13 cellular contexts compared by ENCODE assay signal in genomic region chr20:9172908-9173307, GRCh38.
DNase-seq lines count a peak whose midpoint lies in the region; ATAC-seq and TF ChIP-seq lines count a peak whose summit lies in the region.
"Had no signal": no experiment of that assay in that cellular context is flagged by ENCODE, and none has a peak within 500 bp of the region (broad histone marks: within the 10 kb centered on the region; RNA-seq: fewer than 3 reads in every experiment).

No MANE protein-coding gene starts in this region.

- H3K27ac ChIP-seq in IMR-90 (ENCODE audit: insufficient read depth, low read length) = no peak overlapping the region
- H3K27ac ChIP-seq in brain microvascular endothelial cell = no peak overlapping the region
- H3K27ac ChIP-seq: vagina had no signal

- no peak overlapping the region for H2AK5ac ChIP-seq in IMR-90 (ENCODE audit: low read depth, low read length)

- peak; percentile 33 for DNase-seq in BE2C
- no peak for DNase-seq in IMR-90
- DNase-seq in brain microvascular endothelial cell = no peak
- DNase-seq in iris pigment epithelial cell (ENCODE audit: low read depth) = peak; percentile 10
- DNase-seq in NOMO-1 treated with DMSO at 0.1 percent for 48 hours (lab: John Stamatoyannopoulos, UW; ENCODE audit: unreplicated experiment) = no peak
- DNase-seq in NCI-H146 treated with DMSO at 0.1 percent for 48 hours (lab: John Stamatoyannopoulos, UW; ENCODE audit: unreplicated experiment) = no peak
- no peak for DNase-seq in left colon
- DNase-seq: activated CD8-positive, alpha-beta T cell treated with anti-CD3 and anti-CD28 coated beads for 36 hours had no signal

- peaks cover 33 to 66% of the 10 kb centered on the region in 2 experiments for H3K79me1 ChIP-seq in IMR-90 (ENCODE audit: low read depth in 1 of 2, low read length in 2 of 2)

- H3K4ac ChIP-seq in IMR-90 (ENCODE audit: low read depth, low read length) = no peak overlapping the region

- H3K4me1 ChIP-seq in BE2C (peaks cover 35% of the 10 kb centered on the region), IMR-90 (ENCODE audit: control insufficient read depth, insufficient read depth, low read length) (no peaks in the 10 kb centered on the region; the same call in 1 of the 2 replicates)
- H3K4me1 ChIP-seq: vagina had no signal

- no peak overlapping the region for H2AFZ ChIP-seq in IMR-90 (replicated peaks; ENCODE audit: low read length, poor library complexity)

- H3K9me3 ChIP-seq in BE2C = no peaks in the 10 kb centered on the region
- H3K9me3 ChIP-seq in IMR-90 (ENCODE audit: control insufficient read depth, insufficient read depth, low read length) = no peaks in the 10 kb centered on the region
- H3K9me3 ChIP-seq: vagina had no signal

- TF ChIP-seq POLR2A in IMR-90 (IDR thresholded peaks at IDR 0.05; ENCODE audit: low read depth, low read length) = no peak

- H4K20me1 ChIP-seq in IMR-90 (ENCODE audit: insufficient read depth, low read length) = peaks cover 9% of the 10 kb centered on the region; the same call in 1 of the 2 replicates

- H3K9ac ChIP-seq in IMR-90 (ENCODE audit: low read depth, low read length) = no peak overlapping the region

- no peak overlapping the region for H4K91ac ChIP-seq in IMR-90 (ENCODE audit: insufficient read depth, low read depth, low read length)

- no peak overlapping the region for H3K4me3 ChIP-seq in BE2C (ENCODE audit: low read depth, low read length)
- no peak overlapping the region for H3K4me3 ChIP-seq in IMR-90 (ENCODE audit: insufficient read depth, low read depth, low read length)
- H3K4me3 ChIP-seq in brain microvascular endothelial cell (ENCODE audit: low read depth, low read length) = no peak overlapping the region
- H3K4me3 ChIP-seq: GM12878, smooth muscle cell, vagina had no signal

- peaks cover 3% of the 10 kb centered on the region; the same call in 1 of the 2 replicates for H3K9me1 ChIP-seq in IMR-90 (ENCODE audit: insufficient read depth, low read length)

- no peak overlapping the region for H3K56ac ChIP-seq in IMR-90 (ENCODE audit: extremely low read depth, insufficient read depth, low read length)

- no peak overlapping the region for H3K18ac ChIP-seq in IMR-90 (ENCODE audit: low read depth, low read length)

- in situ Hi-C loops in IMR-90 (cut with MboI; ENCODE audit: low sequenced_read_pairs) (no loop called here), brain microvascular endothelial cell (cut with HindIII; ENCODE audit: low pct_ligation_motif_present, low sequenced_read_pairs) (no loop called here)

- H4K8ac ChIP-seq in IMR-90 (ENCODE audit: low read depth in 2 of 2, low read length in 2 of 2) = no peak overlapping the region

- H2BK15ac ChIP-seq in IMR-90 (ENCODE audit: low read depth, low read length) = no peak overlapping the region

- TF ChIP-seq CTCF in BE2C (IDR thresholded peaks at IDR 0.05; ENCODE audit: low read depth, low read length) (peak; percentile 65), IMR-90 (conservative IDR thresholded peaks at IDR 0.05; ENCODE audit: low read depth, low read length) (no peak; the same call in 1 of the 2 replicates), brain microvascular endothelial cell (IDR thresholded peaks at IDR 0.05; ENCODE audit: low read depth, low read length, missing control alignments) (peak; percentile 50)

- BruUV-seq in IMR-90 (replicated peaks; lab: Mats Ljungman, UMichigan) = no TSS peak

- ATAC-seq in IMR-90 (ENCODE audit: low read depth) = no peak
- ATAC-seq in HG03342 (IDR thresholded peaks at IDR 0.05; ENCODE audit: unreplicated experiment) = no peak
- ATAC-seq in left colon = no peak
- ATAC-seq: activated CD8-positive, alpha-beta T cell treated with anti-CD3 and anti-CD28 coated beads for 36 hours; activated naive CD4-positive, alpha-beta T cell treated with anti-CD3 and anti-CD28 coated beads, Interleukin-2, amount 50 U/mL, for 72 hours; GM12878 had no signal

- no peak for TF ChIP-seq RAD21 in IMR-90 (IDR thresholded peaks at IDR 0.05; ENCODE audit: low read length)

- H3K36me3 ChIP-seq in BE2C (no peaks in the 10 kb centered on the region), IMR-90 (ENCODE audit: control insufficient read depth, insufficient read depth, low read length) (no peaks in the 10 kb centered on the region), brain microvascular endothelial cell (replicated peaks) (no peaks in the 10 kb centered on the region)
- H3K36me3 ChIP-seq: vagina had no signal

- intact Hi-C loops in IMR-90 (cut with micrococcal nuclease) = no loop called here
- intact Hi-C loops in left colon (cut with DNase I, micrococcal nuclease) = no loop called here

- no peak overlapping the region for H2AK9ac ChIP-seq in IMR-90 (replicated peaks; ENCODE audit: low read depth, low read length, poor library complexity)

- H3K27me3 ChIP-seq in BE2C = no peaks in the 10 kb centered on the region
- H3K27me3 ChIP-seq in IMR-90 (ENCODE audit: control insufficient read depth, insufficient read depth, low read length) = no peaks in the 10 kb centered on the region
- no peaks in the 10 kb centered on the region for H3K27me3 ChIP-seq in brain microvascular endothelial cell (replicated peaks)
- H3K27me3 ChIP-seq: vagina had no signal

- no peak overlapping the region for H2BK120ac ChIP-seq in IMR-90 (ENCODE audit: low read depth, low read length)

- dilution Hi-C loops in IMR-90 (cut with HindIII; ENCODE audit: low sequenced_read_pairs, unreplicated experiment) = no loop called here

- no peak overlapping the region for H3K4me2 ChIP-seq in IMR-90 (ENCODE audit: low read depth, low read length)
- H3K4me2 ChIP-seq: smooth muscle cell had no signal

- H3K23ac ChIP-seq in IMR-90 (ENCODE audit: low read depth, low read length) = no peak overlapping the region

- CTCF ChIA-PET in IMR-90 (lab: Yijun Ruan, JAX) = no interaction called here

- H2BK20ac ChIP-seq in IMR-90 (ENCODE audit: low read depth, low read length) = no peak overlapping the region

- H3K14ac ChIP-seq in IMR-90 (replicated peaks; ENCODE audit: low read depth, low read length) = 0 out of 2 replicates have a peak overlapping the region, but pooled peaks have one; percentile 28

- POLR2A ChIA-PET in IMR-90 (lab: Charles Lee; ENCODE audit: unreplicated experiment) = no interaction called here

- no peak overlapping the region for H2BK5ac ChIP-seq in IMR-90 (ENCODE audit: low read depth, low read length, poor library complexity, severe bottlenecking)

- WGBS in IMR-90 (ENCODE audit: extremely low coverage in 2 of 2, insufficient read length in 1 of 2), 2 experiments = 86% methylated on average over 1 of the region's 2 CpGs; no CpG with 5 or more reads in 1 of the 2 experiments

- no peak overlapping the region for H4K5ac ChIP-seq in IMR-90 (ENCODE audit: low read depth, low read length)

TF ChIP-seq in IMR-90, 13 proteins besides CTCF, POLR2A, EP300 and RAD21:
- TF ChIP-seq CHD1 (IDR thresholded peaks at IDR 0.05; ENCODE audit: low read depth, low read length) = no peak

Comparison
In these comparisons a context has a peak if more than half of its experiments do, and no peak if none do; other contexts are left out.
1. DNase-seq: peak in BE2C (single experiment) and iris pigment epithelial cell (single experiment); none in IMR-90 (single experiment), brain microvascular endothelial cell (single experiment), NOMO-1 treated with DMSO at 0.1 percent for 48 hours (single experiment), NCI-H146 treated with DMSO at 0.1 percent for 48 hours (single experiment) and left colon (0 of 2).